ENCODE assay signal across 17 cellular contexts in the genomic region with DNA sequence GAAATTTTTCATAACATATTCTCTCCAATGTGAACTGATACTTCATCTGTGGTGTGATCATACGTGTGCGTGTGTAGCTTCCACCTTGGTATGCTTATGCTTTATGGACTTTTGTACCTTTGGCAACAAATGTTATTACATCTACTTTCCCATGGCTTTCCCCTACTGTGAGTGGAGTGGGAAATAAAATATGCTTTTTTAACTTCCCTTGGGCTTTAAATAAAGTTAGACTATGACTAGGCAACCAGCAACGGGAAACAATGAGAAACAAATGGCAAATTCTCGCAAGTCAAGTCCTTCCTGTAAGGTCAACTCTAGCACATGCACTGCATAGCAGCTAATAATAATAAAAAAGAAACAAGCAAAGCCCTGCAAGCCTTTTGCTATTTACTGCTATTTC.
DNase-seq lines count a peak whose midpoint lies in the region; ATAC-seq and TF ChIP-seq lines count a peak whose summit lies in the region.
"Had no signal": no experiment of that assay in that cellular context is flagged by ENCODE, and none has a peak within 500 bp of the region (broad histone marks: within the 10 kb centered on the region; RNA-seq: fewer than 3 reads in every experiment).

No MANE protein-coding gene starts in this region.

- H3K4me1 Mint-ChIP-seq in chondrocyte (ENCODE audit: low read depth): peaks cover 39% of the 10 kb centered on the region
- no peaks in the 10 kb centered on the region for H3K4me1 Mint-ChIP-seq in T-cell

- DNase-seq in IMR-90 (no peak), chondrocyte (ENCODE audit: low spot score) (no peak), smooth muscle cell of the brain vasculature (ENCODE audit: low read depth, low spot score) (peak; percentile 70), vagina (ENCODE audit: extremely low spot score in 2 of 2) (no peak), NCI-H2227 treated with DMSO at 0.1 percent for 48 hours (lab: John Stamatoyannopoulos, UW) (no peak), T-cell (no peak)
- DNase-seq: C1 segment of cervical spinal cord, DMS 273 treated with DMSO at 0.1 percent for 48 hours, NCI-H1105 treated with DMSO at 0.1 percent for 48 hours, NCI-H187 treated with DMSO at 0.1 percent for 48 hours, NCI-H446 treated with DMSO at 0.1 percent for 48 hours, NCI-H748 treated with DMSO at 0.1 percent for 48 hours, PC-9 had no signal

- intact Hi-C loops in IMR-90 (cut with micrococcal nuclease): loop anchor here (10.0 kb wide), 1 partner anchor 209 kb away; a partner anchor contains a TSS
- intact Hi-C loops in vagina (cut with DNase I): no loop called here

- TF ChIP-seq RAD21 in IMR-90 (IDR thresholded peaks at IDR 0.05; ENCODE audit: low read length): no peak

- peak overlapping the region; percentile 62 for H2BK20ac ChIP-seq in IMR-90 (ENCODE audit: low read depth, low read length)

- H3K27ac ChIP-seq in IMR-90 (ENCODE audit: insufficient read depth, low read length) (no peak overlapping the region), gastroesophageal sphincter (peak overlapping the region; percentile 41 to 63 (median 52)), vagina (no peak overlapping the region)
- H3K27ac ChIP-seq: PC-9 had no signal

- dilution Hi-C loops in IMR-90 (cut with HindIII; ENCODE audit: low sequenced_read_pairs, unreplicated experiment): no loop called here

- no peaks in the 10 kb centered on the region for H3K27me3 ChIP-seq in IMR-90 (ENCODE audit: control insufficient read depth, insufficient read depth, low read length)
- no peaks in the 10 kb centered on the region for H3K27me3 ChIP-seq in gastroesophageal sphincter
- H3K27me3 ChIP-seq in vagina: no peaks in the 10 kb centered on the region

- no peak overlapping the region for H3K4me3 ChIP-seq in IMR-90 (ENCODE audit: insufficient read depth, low read depth, low read length)
- no peak overlapping the region for H3K4me3 ChIP-seq in gastroesophageal sphincter
- no peak overlapping the region for H3K4me3 ChIP-seq in vagina
- H3K4me3 ChIP-seq: PC-9 had no signal

- TF ChIP-seq CTCF in IMR-90 (conservative IDR thresholded peaks at IDR 0.05; ENCODE audit: low read depth, low read length): no peak
- TF ChIP-seq CTCF in chondrocyte (IDR thresholded peaks at IDR 0.05): no peak
- no peak for TF ChIP-seq CTCF in gastroesophageal sphincter (IDR thresholded peaks at IDR 0.05)
- TF ChIP-seq CTCF in vagina (IDR thresholded peaks at IDR 0.05): no peak

- no peak overlapping the region for H3K14ac ChIP-seq in IMR-90 (replicated peaks; ENCODE audit: low read depth, low read length)

- no TSS peak for BruUV-seq in IMR-90 (replicated peaks; lab: Mats Ljungman, UMichigan)

- H3K27ac Mint-ChIP-seq in chondrocyte (ENCODE audit: unreplicated experiment): peak overlapping the region; percentile 89
- H3K27ac Mint-ChIP-seq in T-cell: no peak overlapping the region

- H4K91ac ChIP-seq in IMR-90 (ENCODE audit: insufficient read depth, low read depth, low read length): no peak overlapping the region

- no peaks in the 10 kb centered on the region for H3K79me1 ChIP-seq in IMR-90 (ENCODE audit: low read depth in 1 of 2, low read length in 2 of 2)

- H3K4ac ChIP-seq in IMR-90 (ENCODE audit: low read depth, low read length): no peak overlapping the region

- in situ Hi-C loops in IMR-90 (cut with MboI; ENCODE audit: low sequenced_read_pairs): no loop called here

- no peak for TF ChIP-seq EP300 in gastroesophageal sphincter (IDR thresholded peaks at IDR 0.05)

- no peak overlapping the region for H3K56ac ChIP-seq in IMR-90 (ENCODE audit: extremely low read depth, insufficient read depth, low read length)

- no peak overlapping the region for H2BK15ac ChIP-seq in IMR-90 (ENCODE audit: low read depth, low read length)

- no peaks in the 10 kb centered on the region for H3K9me3 ChIP-seq in IMR-90 (ENCODE audit: control insufficient read depth, insufficient read depth, low read length)
- H3K9me3 ChIP-seq in gastroesophageal sphincter: peaks cover 0 to 4% (median 0%) of the 10 kb centered on the region in 3 donors
- no peaks in the 10 kb centered on the region for H3K9me3 ChIP-seq in vagina

- POLR2A ChIA-PET in IMR-90 (lab: Charles Lee; ENCODE audit: unreplicated experiment): no interaction called here
- POLR2A ChIA-PET in T-cell (lab: Charles Lee): no interaction called here

- H3K9me3 Mint-ChIP-seq in chondrocyte (ENCODE audit: low read depth) (peaks cover 4% of the 10 kb centered on the region), T-cell (peaks cover 3 to 7% (median 4%) of the 10 kb centered on the region in 3 donors)

- H3K4me3 Mint-ChIP-seq in chondrocyte (ENCODE audit: unreplicated experiment) (no peak overlapping the region), T-cell (no peak overlapping the region)

- no peaks in the 10 kb centered on the region for H3K36me3 ChIP-seq in IMR-90 (ENCODE audit: control insufficient read depth, insufficient read depth, low read length)
- H3K36me3 ChIP-seq in gastroesophageal sphincter: no peaks in the 10 kb centered on the region
- H3K36me3 ChIP-seq in vagina: no peaks in the 10 kb centered on the region

- no peak overlapping the region for H2AK5ac ChIP-seq in IMR-90 (ENCODE audit: low read depth, low read length)

- H4K5ac ChIP-seq in IMR-90 (ENCODE audit: low read depth, low read length): no peak overlapping the region

- peak overlapping the region; percentile 25; the same call in 1 of the 2 replicates for H3K18ac ChIP-seq in IMR-90 (ENCODE audit: low read depth, low read length)

- CTCF ChIA-PET in IMR-90 (lab: Yijun Ruan, JAX) (no interaction called here), T-cell (lab: Charles Lee) (no interaction called here)

- no peaks in the 10 kb centered on the region for H3K36me3 Mint-ChIP-seq in chondrocyte (ENCODE audit: low read depth)
- no peaks in the 10 kb centered on the region for H3K36me3 Mint-ChIP-seq in T-cell

- TF ChIP-seq POLR2A in IMR-90 (IDR thresholded peaks at IDR 0.05; ENCODE audit: low read depth, low read length) (no peak), gastroesophageal sphincter (IDR thresholded peaks at IDR 0.05) (no peak), vagina (IDR thresholded peaks at IDR 0.05) (no peak)

- peak overlapping the region; percentile 46; the same call in 1 of the 2 replicates for H2BK120ac ChIP-seq in IMR-90 (ENCODE audit: low read depth, low read length)

- H3K27me3 Mint-ChIP-seq in chondrocyte (ENCODE audit: low read depth): no peaks in the 10 kb centered on the region
- no peaks in the 10 kb centered on the region for H3K27me3 Mint-ChIP-seq in T-cell

- H2AK9ac ChIP-seq in IMR-90 (replicated peaks; ENCODE audit: low read depth, low read length, poor library complexity): no peak overlapping the region

- peak overlapping the region; percentile 11 for H2BK5ac ChIP-seq in IMR-90 (ENCODE audit: low read depth, low read length, poor library complexity, severe bottlenecking)

- no peak overlapping the region for H3K23ac ChIP-seq in IMR-90 (ENCODE audit: low read depth, low read length)

- no peak overlapping the region for H3K9ac ChIP-seq in IMR-90 (ENCODE audit: low read depth, low read length)

- no CpG with 5 or more reads among the region's 4 CpGs for WGBS in IMR-90 (ENCODE audit: extremely low coverage in 2 of 2, insufficient read length in 1 of 2), 2 experiments
- WGBS in gastroesophageal sphincter (ENCODE audit: low coverage in 1 of 2), 2 donors: 30 to 35% methylated on average over 4 of the region's 4 CpGs

- H3K4me2 ChIP-seq in IMR-90 (ENCODE audit: low read depth, low read length): no peak overlapping the region
- H3K4me2 ChIP-seq: PC-9 had no signal

- H3K9me1 ChIP-seq in IMR-90 (ENCODE audit: insufficient read depth, low read length): no peaks in the 10 kb centered on the region

- no peak overlapping the region for H2AFZ ChIP-seq in IMR-90 (replicated peaks; ENCODE audit: low read length, poor library complexity)
- H2AFZ ChIP-seq: PC-9 had no signal

- H4K8ac ChIP-seq in IMR-90 (ENCODE audit: low read depth in 2 of 2, low read length in 2 of 2): no peak overlapping the region; a peak in 1 of 4 replicates

- H3K4me1 ChIP-seq in IMR-90 (ENCODE audit: control insufficient read depth, insufficient read depth, low read length) (peaks cover 6% of the 10 kb centered on the region), gastroesophageal sphincter (peaks cover 0 to 28% (median 0%) of the 10 kb centered on the region in 3 donors), vagina (no peaks in the 10 kb centered on the region)

- ATAC-seq in IMR-90 (ENCODE audit: low read depth) (no peak), gastroesophageal sphincter (no peak), GM21717 (IDR thresholded peaks at IDR 0.05; ENCODE audit: unreplicated experiment) (no peak), T-cell (replicated peaks in 1 of 4) (no peak)
- ATAC-seq: HCT116, HepG2 had no signal

- no peaks in the 10 kb centered on the region for H4K20me1 ChIP-seq in IMR-90 (ENCODE audit: insufficient read depth, low read length)

TF ChIP-seq in IMR-90, 13 proteins besides CTCF, POLR2A, EP300 and RAD21 (continues in another document):
- no peak for TF ChIP-seq RFX5 (IDR thresholded peaks at IDR 0.05; ENCODE audit: low read depth, low read length)
- TF ChIP-seq MAFK (IDR thresholded peaks at IDR 0.05; ENCODE audit: low read depth, low read length): no peak
- no peak for TF ChIP-seq CHD1 (IDR thresholded peaks at IDR 0.05; ENCODE audit: low read depth, low read length)
- TF ChIP-seq, protein P1, sequence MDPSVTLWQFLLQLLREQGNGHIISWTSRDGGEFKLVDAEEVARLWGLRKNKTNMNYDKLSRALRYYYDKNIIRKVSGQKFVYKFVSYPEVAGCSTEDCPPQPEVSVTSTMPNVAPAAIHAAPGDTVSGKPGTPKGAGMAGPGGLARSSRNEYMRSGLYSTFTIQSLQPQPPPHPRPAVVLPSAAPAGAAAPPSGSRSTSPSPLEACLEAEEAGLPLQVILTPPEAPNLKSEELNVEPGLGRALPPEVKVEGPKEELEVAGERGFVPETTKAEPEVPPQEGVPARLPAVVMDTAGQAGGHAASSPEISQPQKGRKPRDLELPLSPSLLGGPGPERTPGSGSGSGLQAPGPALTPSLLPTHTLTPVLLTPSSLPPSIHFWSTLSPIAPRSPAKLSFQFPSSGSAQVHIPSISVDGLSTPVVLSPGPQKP (IDR thresholded peaks at IDR 0.05; ENCODE audit: borderline replicate concordance, low read depth, low read length): no peak
- no peak for TF ChIP-seq CEBPB (IDR thresholded peaks at IDR 0.05; ENCODE audit: low read depth, low read length)
- TF ChIP-seq BHLHE40 (IDR thresholded peaks at IDR 0.05; ENCODE audit: low read depth, low read length): no peak
- TF ChIP-seq NFE2L2 (IDR thresholded peaks at IDR 0.05; ENCODE audit: low read depth, low read length): no peak
- TF ChIP-seq FOS (IDR thresholded peaks at IDR 0.05; ENCODE audit: low read depth, low read length): no peak
- TF ChIP-seq MAZ (IDR thresholded peaks at IDR 0.05; ENCODE audit: borderline replicate concordance, low read depth, low read length): no peak
- TF ChIP-seq RCOR1 (IDR thresholded peaks at IDR 0.05; ENCODE audit: insufficient replicate concordance, low read length): no peak
- TF ChIP-seq SMC3 (IDR thresholded peaks at IDR 0.05; ENCODE audit: low read depth, low read length): no peak
- no peak for TF ChIP-seq MXI1 (IDR thresholded peaks at IDR 0.05; ENCODE audit: borderline replicate concordance, low read depth, low read length)

Comparison
In these comparisons a context has a peak if more than half of its experiments do, and no peak if none do; other contexts are left out.
1. H3K27ac ChIP-seq: peak in gastroesophageal sphincter (4 of 4); none in IMR-90 (single experiment) and vagina (single experiment).